Comparison of ENCODE assay signal across 20 cellular contexts in the genomic region with DNA sequence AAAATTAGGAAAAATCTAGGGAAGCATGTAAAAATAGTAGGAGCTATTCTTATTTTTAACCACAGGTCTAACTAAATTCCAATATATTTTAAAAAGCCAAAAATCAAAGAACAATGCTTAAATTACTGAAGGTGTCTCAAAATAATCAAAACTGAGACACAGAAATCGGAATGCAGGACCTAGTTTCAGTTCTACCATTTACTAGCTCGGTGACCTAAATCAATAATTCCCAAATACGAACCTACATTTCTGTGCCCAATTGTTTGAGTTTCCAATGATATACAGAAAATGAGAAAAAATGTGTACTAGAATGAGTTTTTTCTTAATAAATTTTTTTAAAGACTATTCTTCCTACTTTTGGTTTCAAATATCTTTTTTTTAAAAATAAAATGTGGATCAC. TPM values are rescaled to one million over a fixed set of nuclear protein-coding genes. Genes with fewer than 3 reads are reported as not detected.
DNase-seq lines count a peak whose midpoint lies in the region; ATAC-seq, FAIRE-seq and TF ChIP-seq lines count a peak whose summit lies in the region.
"Had no signal": no experiment of that assay in that cellular context is flagged by ENCODE, and none has a peak within 500 bp of the region (broad histone marks: within the 10 kb centered on the region; RNA-seq: fewer than 3 reads in every experiment).

No MANE protein-coding gene starts in this region.

- H3K4me2 ChIP-seq in GM23338: no peak overlapping the region
- H3K4me2 ChIP-seq: BLaER1 treated with 17β-estradiol and CSF1 and Interleukin-3, amounts not matched to agents 10 nM and 100 nM had no signal

- CTCF ChIA-PET in A673 (lab: Charles Lee): no interaction called here

- no peak overlapping the region for H3K9ac ChIP-seq in kidney (ENCODE audit: low read length in 2 of 2)
- H3K9ac ChIP-seq: BLaER1 treated with 17β-estradiol and CSF1 and Interleukin-3, amounts not matched to agents 10 nM and 100 nM had no signal

- H3K4me3 ChIP-seq in GM23338 (no peak overlapping the region), kidney (ENCODE audit: low read length in 2 of 2) (no peak overlapping the region), pancreas (no peak overlapping the region), A673 (ENCODE audit: low read depth, low read length, poor library complexity, severe bottlenecking) (no peak overlapping the region)
- H3K4me3 ChIP-seq: BLaER1 treated with 17β-estradiol and CSF1 and Interleukin-3, amounts not matched to agents 10 nM and 100 nM had no signal

- FAIRE-seq in A204.1 (lab: Jason Lieb, UNC) (peak; percentile 11), kidney (lab: Jason Lieb, UNC) (peak; percentile 52), pancreas (lab: Jason Lieb, UNC) (peak; percentile 17)
- FAIRE-seq: D721Med, GM12891 had no signal

- no peaks in the 10 kb centered on the region for H3F3A ChIP-seq in GM23338 (replicated peaks; ENCODE audit: low read depth)

- DNase-seq in GM23338 (ENCODE audit: low spot score): no peak
- DNase-seq in kidney: no peak
- no peak for DNase-seq in pancreas
- DNase-seq in A673 (ENCODE audit: low spot score): no peak
- DNase-seq in NCI-H774 (lab: John Stamatoyannopoulos, UW): no peak
- DNase-seq: AML-193; Caco-2; Calu3; CD4-positive, alpha-beta T cell; CD8-positive, alpha-beta T cell; DMS79 treated with DMSO at 0.1 percent for 48 hours; GF-D8 had no signal

- H4K20me1 ChIP-seq in GM23338 (replicated peaks; ENCODE audit: insufficient read depth): peaks cover 3% of the 10 kb centered on the region; the same call in 1 of the 2 replicates

- H3K4me3 Mint-ChIP-seq in GM23338: no peak overlapping the region
- H3K4me3 Mint-ChIP-seq: B cell; CD4-positive, alpha-beta T cell; CD8-positive, alpha-beta T cell had no signal

- BruUV-seq in A673 (replicated peaks; lab: Mats Ljungman, UMichigan): no TSS peak

- ATAC-seq in GM23338: no peak
- ATAC-seq in pancreas: no peak
- ATAC-seq in HG03280 (IDR thresholded peaks at IDR 0.05; ENCODE audit: unreplicated experiment): no peak
- ATAC-seq: CD8-positive, alpha-beta T cell had no signal

- 91 to 92% methylated on average over 3 of the region's 3 CpGs for WGBS in pancreas, 2 donors

- no peak overlapping the region for H2AFZ ChIP-seq in GM23338

- no peaks in the 10 kb centered on the region for H3K9me2 ChIP-seq in GM23338 (ENCODE audit: insufficient read depth)

- H3K27me3 Mint-ChIP-seq in GM23338 (ENCODE audit: insufficient read depth, low read depth, poor library complexity): no peaks in the 10 kb centered on the region
- H3K27me3 Mint-ChIP-seq: B cell; CD4-positive, alpha-beta T cell had no signal

- H3K9me3 Mint-ChIP-seq in GM23338: no peaks in the 10 kb centered on the region
- H3K9me3 Mint-ChIP-seq: CD4-positive, alpha-beta T cell; CD8-positive, alpha-beta T cell had no signal

- TF ChIP-seq CTCF in GM23338 (conservative IDR thresholded peaks at IDR 0.05; ENCODE audit: low read depth in 2 of 2): no peak
- no peak for TF ChIP-seq CTCF in kidney (IDR thresholded peaks at IDR 0.05; ENCODE audit: borderline replicate concordance, extremely low read depth, insufficient read depth)
- no peak for TF ChIP-seq CTCF in pancreas (IDR thresholded peaks at IDR 0.05)
- TF ChIP-seq CTCF in A673 (conservative IDR thresholded peaks at IDR 0.05; ENCODE audit: low read depth, low read length): no peak

- intact Hi-C loops in kidney (cut with DNase I): no loop called here
- intact Hi-C loops in pancreas (cut with DNase I): no loop called here
- intact Hi-C loops in A673 (cut with micrococcal nuclease; ENCODE audit: unreplicated experiment): loop anchor here (5.0 kb wide), 1 partner anchor 35 kb away; a partner anchor contains a TSS

- H3K4me1 ChIP-seq in GM23338 (ENCODE audit: insufficient read depth) (no peaks in the 10 kb centered on the region), kidney (ENCODE audit: control insufficient read depth in 1 of 2, insufficient read depth in 1 of 2, low read depth in 1 of 2, low read length in 2 of 2) (no peaks in the 10 kb centered on the region), pancreas (peaks cover 0 to 8% (median 4%) of the 10 kb centered on the region in 3 donors), A673 (ENCODE audit: insufficient read depth, low read length, poor library complexity, severe bottlenecking) (peaks cover 3% of the 10 kb centered on the region)

- POLR2A ChIA-PET in A673 (lab: Charles Lee; ENCODE audit: low non-redundant PET): no interaction called here

- H3K27ac Mint-ChIP-seq in GM23338: no peak overlapping the region
- H3K27ac Mint-ChIP-seq: B cell; CD4-positive, alpha-beta T cell; CD8-positive, alpha-beta T cell had no signal

- H3K27ac ChIP-seq in GM23338 (ENCODE audit: low read depth) (0 out of 2 replicates have a peak overlapping the region, but pooled peaks have one; percentile 29), kidney (ENCODE audit: low read depth in 2 of 2, low read length in 2 of 2) (no peak overlapping the region), pancreas (no peak overlapping the region), A673 (ENCODE audit: low read depth, low read length, poor library complexity, severe bottlenecking) (no peak overlapping the region)
- H3K27ac ChIP-seq: 22Rv1; BLaER1 treated with 17β-estradiol and CSF1 and Interleukin-3, amounts not matched to agents 10 nM and 100 nM; C4-2B had no signal

- no peaks in the 10 kb centered on the region for H3K4me1 Mint-ChIP-seq in GM23338

- H3K36me3 Mint-ChIP-seq in GM23338 (ENCODE audit: low read depth): no peaks in the 10 kb centered on the region

- H3K79me2 ChIP-seq in GM23338 (replicated peaks; ENCODE audit: insufficient read depth): peaks cover 31% of the 10 kb centered on the region

- no peaks in the 10 kb centered on the region for H3K9me3 ChIP-seq in kidney (ENCODE audit: control insufficient read depth in 1 of 2, low read length in 2 of 2)
- no peaks in the 10 kb centered on the region for H3K9me3 ChIP-seq in pancreas
- H3K9me3 ChIP-seq in A673 (ENCODE audit: low read depth, low read length, poor library complexity, severe bottlenecking): no peaks in the 10 kb centered on the region
- H3K9me3 ChIP-seq: BLaER1 treated with 17β-estradiol and CSF1 and Interleukin-3, amounts not matched to agents 10 nM and 100 nM; Caco-2 had no signal

- H3K27me3 ChIP-seq in GM23338 (ENCODE audit: insufficient read depth) (no peaks in the 10 kb centered on the region), pancreas (no peaks in the 10 kb centered on the region), A673 (replicated peaks; ENCODE audit: insufficient read depth, low read depth, low read length, poor library complexity) (no peaks in the 10 kb centered on the region)
- H3K27me3 ChIP-seq: BLaER1 treated with 17β-estradiol and CSF1 and Interleukin-3, amounts not matched to agents 10 nM and 100 nM had no signal

- H3K36me3 ChIP-seq in GM23338 (ENCODE audit: insufficient read depth) (no peaks in the 10 kb centered on the region; the same call in 1 of the 2 replicates), kidney (ENCODE audit: control insufficient read depth in 1 of 2, insufficient read depth in 2 of 2, low read length in 2 of 2) (no peaks in the 10 kb centered on the region), pancreas (peaks cover 0 to 5% (median 0%) of the 10 kb centered on the region in 3 donors), A673 (ENCODE audit: insufficient read depth, low read length, poor library complexity, severe bottlenecking) (no peaks in the 10 kb centered on the region)

TF ChIP-seq in GM23338, 12 proteins besides CTCF, POLR2A, EP300 and RAD21 (continues in another document):
- TF ChIP-seq STAT1 (IDR thresholded peaks at IDR 0.05; ENCODE audit: unreplicated experiment): no peak
- TF ChIP-seq, protein P1, sequence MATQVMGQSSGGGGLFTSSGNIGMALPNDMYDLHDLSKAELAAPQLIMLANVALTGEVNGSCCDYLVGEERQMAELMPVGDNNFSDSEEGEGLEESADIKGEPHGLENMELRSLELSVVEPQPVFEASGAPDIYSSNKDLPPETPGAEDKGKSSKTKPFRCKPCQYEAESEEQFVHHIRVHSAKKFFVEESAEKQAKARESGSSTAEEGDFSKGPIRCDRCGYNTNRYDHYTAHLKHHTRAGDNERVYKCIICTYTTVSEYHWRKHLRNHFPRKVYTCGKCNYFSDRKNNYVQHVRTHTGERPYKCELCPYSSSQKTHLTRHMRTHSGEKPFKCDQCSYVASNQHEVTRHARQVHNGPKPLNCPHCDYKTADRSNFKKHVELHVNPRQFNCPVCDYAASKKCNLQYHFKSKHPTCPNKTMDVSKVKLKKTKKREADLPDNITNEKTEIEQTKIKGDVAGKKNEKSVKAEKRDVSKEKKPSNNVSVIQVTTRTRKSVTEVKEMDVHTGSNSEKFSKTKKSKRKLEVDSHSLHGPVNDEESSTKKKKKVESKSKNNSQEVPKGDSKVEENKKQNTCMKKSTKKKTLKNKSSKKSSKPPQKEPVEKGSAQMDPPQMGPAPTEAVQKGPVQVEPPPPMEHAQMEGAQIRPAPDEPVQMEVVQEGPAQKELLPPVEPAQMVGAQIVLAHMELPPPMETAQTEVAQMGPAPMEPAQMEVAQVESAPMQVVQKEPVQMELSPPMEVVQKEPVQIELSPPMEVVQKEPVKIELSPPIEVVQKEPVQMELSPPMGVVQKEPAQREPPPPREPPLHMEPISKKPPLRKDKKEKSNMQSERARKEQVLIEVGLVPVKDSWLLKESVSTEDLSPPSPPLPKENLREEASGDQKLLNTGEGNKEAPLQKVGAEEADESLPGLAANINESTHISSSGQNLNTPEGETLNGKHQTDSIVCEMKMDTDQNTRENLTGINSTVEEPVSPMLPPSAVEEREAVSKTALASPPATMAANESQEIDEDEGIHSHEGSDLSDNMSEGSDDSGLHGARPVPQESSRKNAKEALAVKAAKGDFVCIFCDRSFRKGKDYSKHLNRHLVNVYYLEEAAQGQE (IDR thresholded peaks at IDR 0.05; ENCODE audit: unreplicated experiment): no peak
- TF ChIP-seq ZNF331 (CRISPR knock-in tag; IDR thresholded peaks at IDR 0.05; ENCODE audit: low read depth): no peak
- no peak for TF ChIP-seq NANOG (IDR thresholded peaks at IDR 0.05; ENCODE audit: borderline replicate concordance)
- TF ChIP-seq CREB1 (CRISPR knock-in tag; IDR thresholded peaks at IDR 0.05; ENCODE audit: low read depth): no peak
- TF ChIP-seq, protein P2, sequence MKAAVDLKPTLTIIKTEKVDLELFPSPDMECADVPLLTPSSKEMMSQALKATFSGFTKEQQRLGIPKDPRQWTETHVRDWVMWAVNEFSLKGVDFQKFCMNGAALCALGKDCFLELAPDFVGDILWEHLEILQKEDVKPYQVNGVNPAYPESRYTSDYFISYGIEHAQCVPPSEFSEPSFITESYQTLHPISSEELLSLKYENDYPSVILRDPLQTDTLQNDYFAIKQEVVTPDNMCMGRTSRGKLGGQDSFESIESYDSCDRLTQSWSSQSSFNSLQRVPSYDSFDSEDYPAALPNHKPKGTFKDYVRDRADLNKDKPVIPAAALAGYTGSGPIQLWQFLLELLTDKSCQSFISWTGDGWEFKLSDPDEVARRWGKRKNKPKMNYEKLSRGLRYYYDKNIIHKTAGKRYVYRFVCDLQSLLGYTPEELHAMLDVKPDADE (IDR thresholded peaks at IDR 0.05): no peak

RNA-seq across cellular contexts. Expression of a gene that starts 37.4 kb away (rescaled TPM):
- 22.6 and 32.5 TPM in 2 replicates for total RNA-seq in GM23338 (2014; rRNA removed; shearing (Covaris generic))
- 10.4 and 12.3 TPM in 2 replicates for polyA plus RNA-seq in GM23338 (2016; fragmentation: Nextera tagmentation; extraction: Ambion mirVana)
- 23.4 TPM for total RNA-seq in kidney
- polyA plus RNA-seq in kidney (ENCODE audit: insufficient read depth, low read depth, low replicate concordance): 8.4 TPM
- 10 to 100 TPM in 2 of 6 donors, 1 to 10 TPM in 4; 6.5 to 13.0 (median 8.7) TPM for total RNA-seq in pancreas
- polyA plus RNA-seq in pancreas: 1 to 10 TPM; 4.6 to 7.6 TPM
- total RNA-seq in A673 (2021): 20.6 and 21.8 TPM in 2 replicates
